In the genomic region with DNA sequence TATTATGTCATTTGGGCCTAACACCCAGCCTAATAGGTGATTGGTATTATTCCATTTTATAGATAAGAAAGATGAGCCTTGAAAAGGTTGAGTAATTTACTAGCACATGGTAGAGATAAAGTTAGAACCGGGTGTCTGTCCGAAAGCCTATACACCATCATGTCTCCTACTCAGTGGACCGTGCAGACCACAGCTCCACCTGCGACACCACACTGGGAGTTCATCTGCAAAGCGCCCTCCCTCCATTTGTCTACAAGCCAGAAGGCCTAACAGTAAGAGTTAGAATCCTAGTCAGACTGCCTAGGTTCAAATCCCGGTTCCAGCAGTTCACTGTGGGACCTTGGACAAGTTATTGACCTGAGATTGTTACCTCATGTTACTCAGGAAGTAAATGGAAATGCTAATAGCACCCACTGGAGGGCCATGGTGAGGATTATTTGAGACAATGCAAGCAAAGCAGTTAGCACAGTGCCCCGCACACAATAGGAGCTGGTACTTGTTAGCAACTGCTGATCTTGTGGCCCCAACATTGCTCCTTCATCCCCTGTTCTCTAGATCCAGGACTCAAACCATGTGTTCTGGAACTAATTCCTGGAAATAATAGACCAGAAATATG, we compare ENCODE assay signal across 15 cellular contexts. TPM values are rescaled to one million over a fixed set of nuclear protein-coding genes. Genes with fewer than 3 reads are reported as not detected.
A peak's percentile ranks its signal among the peaks of the same experiment; 100 is the strongest.
DNase-seq lines count a peak whose midpoint lies in the region; ATAC-seq, FAIRE-seq and TF ChIP-seq lines count a peak whose summit lies in the region.
"Had no signal": no experiment of that assay in that cellular context is flagged by ENCODE, and none has a peak within 500 bp of the region (broad histone marks: within the 10 kb centered on the region; RNA-seq: fewer than 3 reads in every experiment).

No MANE protein-coding gene starts in this region.

- H3K4me3 Mint-ChIP-seq in activated B cell treated with CpG ODN at 0.5 μM for 24 hours, result no peak overlapping the region

- DNase-seq in GM12892 (ENCODE audit: insufficient read length) (no peak), activated B cell treated with CpG ODN at 0.5 μM for 24 hours (no peak), posterior cingulate gyrus (no peak), cortex of kidney (lab: John Stamatoyannopoulos, UW) (no peak), cerebellar nuclear complex (lab: John Stamatoyannopoulos, UW) (no peak)
- DNase-seq in activated T-cell treated with anti-CD3 and anti-CD28 coated beads, Interleukin-2, amount 50 U/mL, for 1 hour, result no peak
- DNase-seq: activated naive CD4-positive, alpha-beta T cell treated with anti-CD3 and anti-CD28 coated beads, Interleukin-2, amount 50 U/mL, for 16 hours; AML-193; naive thymus-derived CD4-positive, alpha-beta T cell; NCI-H1105 treated with DMSO at 0.1 percent for 48 hours had no signal

- H3K36me3 Mint-ChIP-seq in activated B cell treated with CpG ODN at 0.5 μM for 24 hours (ENCODE audit: low read depth), result no peaks in the 10 kb centered on the region

- ATAC-seq in GM19438 (IDR thresholded peaks at IDR 0.05; ENCODE audit: low read depth, unreplicated experiment) (peak; percentile 59), HG02852 (IDR thresholded peaks at IDR 0.05; ENCODE audit: unreplicated experiment) (peak; percentile 82), activated B cell treated with CpG ODN at 0.5 μM for 24 hours (ENCODE audit: low read depth) (peak; percentile 67)
- ATAC-seq: naive thymus-derived CD4-positive, alpha-beta T cell; SK-N-SH treated with all-trans-retinoic acid at 6 μM for 48 hours had no signal

- peaks cover 52% of the 10 kb centered on the region for H3K4me1 Mint-ChIP-seq in activated B cell treated with CpG ODN at 0.5 μM for 24 hours

- no peak for TF ChIP-seq CTCF in activated B cell treated with CpG ODN at 0.5 μM for 24 hours (IDR thresholded peaks at IDR 0.05)

- POLR2A ChIA-PET in activated B cell treated with CpG ODN at 0.5 μM for 24 hours (lab: Charles Lee), result interaction anchor here (0.6 to 4.4 kb wide), 5 partner anchors 8 to 124 kb away, joined by 4 to 101 read pairs (median 7); partner anchors contain the start of genes ARMH1 and TMEM53

- intact Hi-C loops in activated B cell treated with CpG ODN at 0.5 μM for 24 hours (cut with micrococcal nuclease), result no loop called here
- intact Hi-C loops in posterior cingulate gyrus (cut with DNase I), result no loop called here

- FAIRE-seq in GM12892 (lab: Jason Lieb, UNC), result peak; percentile 98
- FAIRE-seq: colon had no signal

- H3K27me3 Mint-ChIP-seq in activated B cell treated with CpG ODN at 0.5 μM for 24 hours, result no peaks in the 10 kb centered on the region

- TF ChIP-seq POLR2A in GM12892 (IDR thresholded peaks at IDR 0.05; ENCODE audit: low read depth, low read length), result no peak

- H3K9me3 Mint-ChIP-seq in activated B cell treated with CpG ODN at 0.5 μM for 24 hours, result no peaks in the 10 kb centered on the region
- H3K9me3 Mint-ChIP-seq: naive thymus-derived CD4-positive, alpha-beta T cell had no signal

- peak overlapping the region; percentile 72 for H3K27ac Mint-ChIP-seq in activated B cell treated with CpG ODN at 0.5 μM for 24 hours

- CTCF ChIA-PET in activated B cell treated with CpG ODN at 0.5 μM for 24 hours (lab: Charles Lee), result interaction anchor here (2.7 kb wide), 1 partner anchor 43 kb away, joined by 11 read pairs; no protein-coding TSS in a partner anchor

RNA-seq across cellular contexts. Expression of gene ARMH1, which starts 20.5 kb away (rescaled TPM):
- polyA plus RNA-seq in GM12892 (2012; ENCODE audit: missing spikeins), result 4.3 TPM
- 18.1 and 19.9 TPM in 2 replicates for total RNA-seq in activated B cell treated with CpG ODN at 0.5 μM for 24 hours

RNA-seq across cellular contexts. Expression of gene TMEM53, which starts 20.7 kb away (rescaled TPM):
- 9.0 TPM for polyA plus RNA-seq in GM12892 (2012; ENCODE audit: missing spikeins)
- 4.6 and 4.8 TPM in 2 replicates for total RNA-seq in activated B cell treated with CpG ODN at 0.5 μM for 24 hours

RNA-seq across cellular contexts. Expression of gene RNU5D-1, which starts 36.0 kb away (rescaled TPM):
- not detected for polyA plus RNA-seq in GM12892 (2012; ENCODE audit: missing spikeins)
- total RNA-seq in activated B cell treated with CpG ODN at 0.5 μM for 24 hours, result not detected in 2 replicates
- total RNA-seq: naive thymus-derived CD4-positive, alpha-beta T cell; urinary bladder had no signal
- polyA plus RNA-seq: naive thymus-derived CD4-positive, alpha-beta T cell; urinary bladder had no signal

RNA-seq across cellular contexts. Expression of gene KIF2C, which starts 44.7 kb away (rescaled TPM):
- 26.4 TPM for polyA plus RNA-seq in GM12892 (2012; ENCODE audit: missing spikeins)
- 1.00 and 1.8 TPM in 2 replicates for total RNA-seq in activated B cell treated with CpG ODN at 0.5 μM for 24 hours
